1 cellular context compared by ENCODE assay signal in the genomic region with DNA sequence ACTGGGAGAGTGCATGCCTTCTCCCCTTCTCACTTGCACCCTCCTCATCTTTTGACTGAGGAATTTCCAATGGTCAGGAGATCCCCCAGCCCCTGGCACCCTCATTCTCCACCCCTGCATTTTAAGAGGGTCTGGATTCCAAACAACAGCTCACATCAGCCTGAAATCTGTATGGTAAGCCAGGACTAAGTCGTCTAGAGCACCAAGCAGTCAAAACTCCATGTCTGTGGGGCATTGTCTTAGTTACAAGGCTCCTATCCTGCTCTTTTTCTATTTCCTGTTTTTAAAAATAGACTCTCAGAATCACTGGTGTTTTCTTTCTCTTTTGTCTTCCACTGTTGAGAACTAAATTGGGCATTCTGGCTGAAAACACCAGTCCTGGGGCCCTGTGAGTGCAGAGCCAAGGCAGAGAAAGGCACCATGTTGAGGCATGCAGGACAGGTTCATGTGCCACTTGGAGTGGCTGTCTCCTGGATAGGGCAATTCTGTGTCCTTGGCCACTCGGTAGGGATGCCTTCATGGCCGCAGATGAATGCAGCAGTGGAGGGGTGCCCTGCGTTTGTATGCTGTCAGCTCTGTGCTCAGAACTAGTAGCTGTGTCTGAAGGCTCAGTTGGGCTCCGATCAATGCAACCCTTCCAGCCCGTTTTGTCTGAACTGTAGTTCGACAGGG.
TF ChIP-seq lines count a peak whose summit lies in the region.

No MANE protein-coding gene starts in this region.

TF ChIP-seq in GM23338, 12 proteins besides CTCF, POLR2A, EP300 and RAD21:
- TF ChIP-seq, protein P1, sequence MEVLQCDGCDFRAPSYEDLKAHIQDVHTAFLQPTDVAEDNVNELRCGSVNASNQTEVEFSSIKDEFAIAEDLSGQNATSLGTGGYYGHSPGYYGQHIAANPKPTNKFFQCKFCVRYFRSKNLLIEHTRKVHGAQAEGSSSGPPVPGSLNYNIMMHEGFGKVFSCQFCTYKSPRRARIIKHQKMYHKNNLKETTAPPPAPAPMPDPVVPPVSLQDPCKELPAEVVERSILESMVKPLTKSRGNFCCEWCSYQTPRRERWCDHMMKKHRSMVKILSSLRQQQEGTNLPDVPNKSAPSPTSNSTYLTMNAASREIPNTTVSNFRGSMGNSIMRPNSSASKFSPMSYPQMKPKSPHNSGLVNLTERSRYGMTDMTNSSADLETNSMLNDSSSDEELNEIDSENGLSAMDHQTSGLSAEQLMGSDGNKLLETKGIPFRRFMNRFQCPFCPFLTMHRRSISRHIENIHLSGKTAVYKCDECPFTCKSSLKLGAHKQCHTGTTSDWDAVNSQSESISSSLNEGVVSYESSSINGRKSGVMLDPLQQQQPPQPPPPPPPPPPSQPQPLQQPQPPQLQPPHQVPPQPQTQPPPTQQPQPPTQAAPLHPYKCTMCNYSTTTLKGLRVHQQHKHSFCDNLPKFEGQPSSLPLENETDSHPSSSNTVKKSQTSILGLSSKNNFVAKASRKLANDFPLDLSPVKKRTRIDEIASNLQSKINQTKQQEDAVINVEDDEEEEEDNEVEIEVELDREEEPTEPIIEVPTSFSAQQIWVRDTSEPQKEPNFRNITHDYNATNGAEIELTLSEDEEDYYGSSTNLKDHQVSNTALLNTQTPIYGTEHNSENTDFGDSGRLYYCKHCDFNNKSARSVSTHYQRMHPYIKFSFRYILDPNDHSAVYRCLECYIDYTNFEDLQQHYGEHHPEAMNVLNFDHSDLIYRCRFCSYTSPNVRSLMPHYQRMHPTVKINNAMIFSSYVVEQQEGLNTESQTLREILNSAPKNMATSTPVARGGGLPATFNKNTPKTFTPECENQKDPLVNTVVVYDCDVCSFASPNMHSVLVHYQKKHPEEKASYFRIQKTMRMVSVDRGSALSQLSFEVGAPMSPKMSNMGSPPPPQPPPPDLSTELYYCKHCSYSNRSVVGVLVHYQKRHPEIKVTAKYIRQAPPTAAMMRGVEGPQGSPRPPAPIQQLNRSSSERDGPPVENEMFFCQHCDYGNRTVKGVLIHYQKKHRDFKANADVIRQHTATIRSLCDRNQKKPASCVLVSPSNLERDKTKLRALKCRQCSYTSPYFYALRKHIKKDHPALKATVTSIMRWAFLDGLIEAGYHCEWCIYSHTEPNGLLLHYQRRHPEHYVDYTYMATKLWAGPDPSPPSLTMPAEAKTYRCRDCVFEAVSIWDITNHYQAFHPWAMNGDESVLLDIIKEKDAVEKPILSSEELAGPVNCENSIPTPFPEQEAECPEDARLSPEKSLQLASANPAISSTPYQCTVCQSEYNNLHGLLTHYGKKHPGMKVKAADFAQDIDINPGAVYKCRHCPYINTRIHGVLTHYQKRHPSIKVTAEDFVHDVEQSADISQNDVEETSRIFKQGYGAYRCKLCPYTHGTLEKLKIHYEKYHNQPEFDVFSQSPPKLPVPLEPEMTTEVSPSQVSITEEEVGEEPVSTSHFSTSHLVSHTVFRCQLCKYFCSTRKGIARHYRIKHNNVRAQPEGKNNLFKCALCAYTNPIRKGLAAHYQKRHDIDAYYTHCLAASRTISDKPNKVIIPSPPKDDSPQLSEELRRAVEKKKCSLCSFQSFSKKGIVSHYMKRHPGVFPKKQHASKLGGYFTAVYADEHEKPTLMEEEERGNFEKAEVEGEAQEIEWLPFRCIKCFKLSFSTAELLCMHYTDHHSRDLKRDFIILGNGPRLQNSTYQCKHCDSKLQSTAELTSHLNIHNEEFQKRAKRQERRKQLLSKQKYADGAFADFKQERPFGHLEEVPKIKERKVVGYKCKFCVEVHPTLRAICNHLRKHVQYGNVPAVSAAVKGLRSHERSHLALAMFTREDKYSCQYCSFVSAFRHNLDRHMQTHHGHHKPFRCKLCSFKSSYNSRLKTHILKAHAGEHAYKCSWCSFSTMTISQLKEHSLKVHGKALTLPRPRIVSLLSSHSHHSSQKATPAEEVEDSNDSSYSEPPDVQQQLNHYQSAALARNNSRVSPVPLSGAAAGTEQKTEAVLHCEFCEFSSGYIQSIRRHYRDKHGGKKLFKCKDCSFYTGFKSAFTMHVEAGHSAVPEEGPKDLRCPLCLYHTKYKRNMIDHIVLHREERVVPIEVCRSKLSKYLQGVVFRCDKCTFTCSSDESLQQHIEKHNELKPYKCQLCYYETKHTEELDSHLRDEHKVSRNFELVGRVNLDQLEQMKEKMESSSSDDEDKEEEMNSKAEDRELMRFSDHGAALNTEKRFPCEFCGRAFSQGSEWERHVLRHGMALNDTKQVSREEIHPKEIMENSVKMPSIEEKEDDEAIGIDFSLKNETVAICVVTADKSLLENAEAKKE (CRISPR knock-in tag; IDR thresholded peaks at IDR 0.05), result no peak
- TF ChIP-seq EZH2 (IDR thresholded peaks at IDR 0.05; ENCODE audit: low read depth, unreplicated experiment), result no peak
- TF ChIP-seq EZH2phosphoT487 (IDR thresholded peaks at IDR 0.05; ENCODE audit: unreplicated experiment), result no peak
- TF ChIP-seq, protein P2, sequence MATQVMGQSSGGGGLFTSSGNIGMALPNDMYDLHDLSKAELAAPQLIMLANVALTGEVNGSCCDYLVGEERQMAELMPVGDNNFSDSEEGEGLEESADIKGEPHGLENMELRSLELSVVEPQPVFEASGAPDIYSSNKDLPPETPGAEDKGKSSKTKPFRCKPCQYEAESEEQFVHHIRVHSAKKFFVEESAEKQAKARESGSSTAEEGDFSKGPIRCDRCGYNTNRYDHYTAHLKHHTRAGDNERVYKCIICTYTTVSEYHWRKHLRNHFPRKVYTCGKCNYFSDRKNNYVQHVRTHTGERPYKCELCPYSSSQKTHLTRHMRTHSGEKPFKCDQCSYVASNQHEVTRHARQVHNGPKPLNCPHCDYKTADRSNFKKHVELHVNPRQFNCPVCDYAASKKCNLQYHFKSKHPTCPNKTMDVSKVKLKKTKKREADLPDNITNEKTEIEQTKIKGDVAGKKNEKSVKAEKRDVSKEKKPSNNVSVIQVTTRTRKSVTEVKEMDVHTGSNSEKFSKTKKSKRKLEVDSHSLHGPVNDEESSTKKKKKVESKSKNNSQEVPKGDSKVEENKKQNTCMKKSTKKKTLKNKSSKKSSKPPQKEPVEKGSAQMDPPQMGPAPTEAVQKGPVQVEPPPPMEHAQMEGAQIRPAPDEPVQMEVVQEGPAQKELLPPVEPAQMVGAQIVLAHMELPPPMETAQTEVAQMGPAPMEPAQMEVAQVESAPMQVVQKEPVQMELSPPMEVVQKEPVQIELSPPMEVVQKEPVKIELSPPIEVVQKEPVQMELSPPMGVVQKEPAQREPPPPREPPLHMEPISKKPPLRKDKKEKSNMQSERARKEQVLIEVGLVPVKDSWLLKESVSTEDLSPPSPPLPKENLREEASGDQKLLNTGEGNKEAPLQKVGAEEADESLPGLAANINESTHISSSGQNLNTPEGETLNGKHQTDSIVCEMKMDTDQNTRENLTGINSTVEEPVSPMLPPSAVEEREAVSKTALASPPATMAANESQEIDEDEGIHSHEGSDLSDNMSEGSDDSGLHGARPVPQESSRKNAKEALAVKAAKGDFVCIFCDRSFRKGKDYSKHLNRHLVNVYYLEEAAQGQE (IDR thresholded peaks at IDR 0.05; ENCODE audit: unreplicated experiment), result no peak
- no peak for TF ChIP-seq ETS1 (IDR thresholded peaks at IDR 0.05)
- no peak for TF ChIP-seq CREB1 (CRISPR knock-in tag; IDR thresholded peaks at IDR 0.05; ENCODE audit: low read depth)
- TF ChIP-seq NANOG (IDR thresholded peaks at IDR 0.05; ENCODE audit: borderline replicate concordance), result no peak
- TF ChIP-seq POLR2AphosphoS5 (IDR thresholded peaks at IDR 0.05; ENCODE audit: low read depth), result no peak
- TF ChIP-seq ZNF114 (CRISPR knock-in tag; IDR thresholded peaks at IDR 0.05), result no peak
- TF ChIP-seq STAT1 (IDR thresholded peaks at IDR 0.05; ENCODE audit: unreplicated experiment), result no peak
- TF ChIP-seq ZNF331 (CRISPR knock-in tag; IDR thresholded peaks at IDR 0.05; ENCODE audit: low read depth), result no peak
- no peak for TF ChIP-seq JUNB (IDR thresholded peaks at IDR 0.05; ENCODE audit: unreplicated experiment)
